In genomic region chr5:94793113-94793815, GRCh38 we compare ENCODE assay signal across 1 cellular context.
TF ChIP-seq lines count a peak whose summit lies in the region.

No MANE protein-coding gene starts in this region.

TF ChIP-seq in WTC11, 78 proteins besides CTCF, POLR2A, EP300 and RAD21 (continued from another document):
- TF ChIP-seq, protein P1, sequence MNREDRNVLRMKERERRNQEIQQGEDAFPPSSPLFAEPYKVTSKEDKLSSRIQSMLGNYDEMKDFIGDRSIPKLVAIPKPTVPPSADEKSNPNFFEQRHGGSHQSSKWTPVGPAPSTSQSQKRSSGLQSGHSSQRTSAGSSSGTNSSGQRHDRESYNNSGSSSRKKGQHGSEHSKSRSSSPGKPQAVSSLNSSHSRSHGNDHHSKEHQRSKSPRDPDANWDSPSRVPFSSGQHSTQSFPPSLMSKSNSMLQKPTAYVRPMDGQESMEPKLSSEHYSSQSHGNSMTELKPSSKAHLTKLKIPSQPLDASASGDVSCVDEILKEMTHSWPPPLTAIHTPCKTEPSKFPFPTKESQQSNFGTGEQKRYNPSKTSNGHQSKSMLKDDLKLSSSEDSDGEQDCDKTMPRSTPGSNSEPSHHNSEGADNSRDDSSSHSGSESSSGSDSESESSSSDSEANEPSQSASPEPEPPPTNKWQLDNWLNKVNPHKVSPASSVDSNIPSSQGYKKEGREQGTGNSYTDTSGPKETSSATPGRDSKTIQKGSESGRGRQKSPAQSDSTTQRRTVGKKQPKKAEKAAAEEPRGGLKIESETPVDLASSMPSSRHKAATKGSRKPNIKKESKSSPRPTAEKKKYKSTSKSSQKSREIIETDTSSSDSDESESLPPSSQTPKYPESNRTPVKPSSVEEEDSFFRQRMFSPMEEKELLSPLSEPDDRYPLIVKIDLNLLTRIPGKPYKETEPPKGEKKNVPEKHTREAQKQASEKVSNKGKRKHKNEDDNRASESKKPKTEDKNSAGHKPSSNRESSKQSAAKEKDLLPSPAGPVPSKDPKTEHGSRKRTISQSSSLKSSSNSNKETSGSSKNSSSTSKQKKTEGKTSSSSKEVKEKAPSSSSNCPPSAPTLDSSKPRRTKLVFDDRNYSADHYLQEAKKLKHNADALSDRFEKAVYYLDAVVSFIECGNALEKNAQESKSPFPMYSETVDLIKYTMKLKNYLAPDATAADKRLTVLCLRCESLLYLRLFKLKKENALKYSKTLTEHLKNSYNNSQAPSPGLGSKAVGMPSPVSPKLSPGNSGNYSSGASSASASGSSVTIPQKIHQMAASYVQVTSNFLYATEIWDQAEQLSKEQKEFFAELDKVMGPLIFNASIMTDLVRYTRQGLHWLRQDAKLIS (CRISPR knock-in tag; IDR thresholded peaks at IDR 0.05; ENCODE audit: borderline replicate concordance): no peak
- no peak for TF ChIP-seq FOXJ3 (CRISPR knock-in tag; IDR thresholded peaks at IDR 0.05; ENCODE audit: borderline replicate concordance)
- no peak for TF ChIP-seq ATF1 (CRISPR knock-in tag; IDR thresholded peaks at IDR 0.05)
